1 cellular context compared by ENCODE assay signal in the genomic region with DNA sequence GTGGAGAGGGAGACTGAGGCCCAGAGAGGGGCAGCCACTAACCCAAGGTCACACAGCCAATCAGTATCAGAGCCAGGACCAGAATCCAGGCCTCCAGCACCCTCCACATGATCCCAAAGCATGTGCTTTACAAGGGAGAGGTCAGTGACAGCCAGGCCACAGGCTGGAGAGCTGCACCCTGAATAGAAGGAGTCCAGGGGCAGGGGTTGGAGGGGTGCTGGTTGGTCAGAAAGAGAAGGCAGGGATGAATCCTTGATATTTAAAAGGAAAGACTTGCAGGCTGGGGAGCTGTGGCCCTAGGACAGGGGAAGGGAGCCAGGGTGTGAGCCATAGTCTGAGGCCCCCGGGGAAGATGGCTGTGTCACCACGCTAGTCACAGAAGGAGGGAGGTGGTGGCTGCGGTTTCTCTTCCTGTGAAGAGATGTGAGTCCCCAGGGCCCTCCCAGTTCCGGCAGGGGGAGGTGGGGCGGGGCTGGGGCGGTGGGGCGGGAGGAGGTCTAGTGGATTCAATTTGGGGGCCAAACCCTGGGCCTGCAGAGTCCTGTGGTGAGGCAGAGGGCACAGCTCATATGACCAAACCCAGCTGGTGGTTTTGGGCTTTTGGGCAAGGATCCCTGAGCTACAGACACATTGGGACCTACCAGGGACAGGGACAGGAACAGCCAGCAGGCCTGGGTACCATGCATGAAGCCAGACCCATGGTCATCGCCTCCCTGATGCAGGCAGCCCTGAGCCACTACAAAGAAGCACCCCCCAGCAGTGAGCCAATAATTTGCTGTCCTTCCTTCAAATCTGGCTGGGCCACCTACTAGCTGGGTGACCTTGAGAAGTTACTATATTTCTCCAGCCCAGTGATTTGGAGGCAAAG.
TF ChIP-seq lines count a peak whose summit lies in the region.

No MANE protein-coding gene starts in this region.

TF ChIP-seq in HepG2, 621 proteins besides CTCF, POLR2A, EP300 and RAD21:
- TF ChIP-seq ZMYM3 (CRISPR knock-in tag; IDR thresholded peaks at IDR 0.05) (0 out of 2 replicates have a peak, but pooled peaks have one; percentile 27), ZNF768 (CRISPR knock-in tag; IDR thresholded peaks at IDR 0.05) (peak; percentile 98), NFYB (CRISPR knock-in tag; IDR thresholded peaks at IDR 0.05) (no peak), TARDBP (CRISPR knock-in tag; IDR thresholded peaks at IDR 0.05) (no peak), PCBP2 (optimal IDR thresholded peaks at IDR 0.05; ENCODE audit: low read depth, low read length, poor library complexity, severe bottlenecking) (no peak)
